In genomic region chr1:231605389-231606100, GRCh38 we compare ENCODE assay signal across 19 cellular contexts. TPM values are rescaled to one million over a fixed set of nuclear protein-coding genes. Genes with fewer than 3 reads are reported as not detected.
DNase-seq lines count a peak whose midpoint lies in the region; ATAC-seq and TF ChIP-seq lines count a peak whose summit lies in the region.
"Had no signal": no experiment of that assay in that cellular context is flagged by ENCODE, and none has a peak within 500 bp of the region (broad histone marks: within the 10 kb centered on the region; RNA-seq: fewer than 3 reads in every experiment).

No MANE protein-coding gene starts in this region.

- intact Hi-C loops in left ventricle myocardium superior (cut with micrococcal nuclease): no loop called here
- intact Hi-C loops in cardiac septum (cut with DNase I): no loop called here
- intact Hi-C loops in thyroid gland (cut with DNase I): no loop called here
- intact Hi-C loops in uterus (cut with DNase I; ENCODE audit: low total_unique reads): no loop called here

- H3K9me3 Mint-ChIP-seq in immature natural killer cell: no peaks in the 10 kb centered on the region
- H3K9me3 Mint-ChIP-seq in activated naive CD8-positive, alpha-beta T cell treated with anti-CD3 and anti-CD28 coated beads, Interleukin-2, amount 50 U/mL, for 24 hours: no peaks in the 10 kb centered on the region
- H3K9me3 Mint-ChIP-seq: CD4-positive, alpha-beta memory T cell had no signal

- H3K36me3 ChIP-seq in thyroid gland (no peaks in the 10 kb centered on the region), uterus (no peaks in the 10 kb centered on the region)
- H3K36me3 ChIP-seq: MG63 had no signal

- H3K27me3 ChIP-seq in thyroid gland: no peaks in the 10 kb centered on the region
- no peaks in the 10 kb centered on the region for H3K27me3 ChIP-seq in uterus
- H3K27me3 ChIP-seq: MG63 had no signal

- H3K4me3 Mint-ChIP-seq in immature natural killer cell: peak overlapping the region; percentile 21 to 72 (median 54)
- H3K4me3 Mint-ChIP-seq in activated naive CD8-positive, alpha-beta T cell treated with anti-CD3 and anti-CD28 coated beads, Interleukin-2, amount 50 U/mL, for 24 hours: no peak overlapping the region

- TF ChIP-seq POLR2A in thyroid gland (IDR thresholded peaks at IDR 0.05) (no peak), uterus (IDR thresholded peaks at IDR 0.05) (no peak)

- H3K4me3 ChIP-seq in thyroid gland (replicated peaks in 1 of 3): no peak overlapping the region
- no peak overlapping the region for H3K4me3 ChIP-seq in uterus
- H3K4me3 ChIP-seq: MG63, PC-9, SK-N-MC had no signal

- peak; percentile 31 for ATAC-seq in left ventricle myocardium superior
- no peak for ATAC-seq in activated naive CD8-positive, alpha-beta T cell treated with anti-CD3 and anti-CD28 coated beads, Interleukin-2, amount 50 U/mL, for 24 hours

- peaks cover 0 to 3% (median 3%) of the 10 kb centered on the region in 3 donors for H3K36me3 Mint-ChIP-seq in immature natural killer cell
- H3K36me3 Mint-ChIP-seq in activated naive CD8-positive, alpha-beta T cell treated with anti-CD3 and anti-CD28 coated beads, Interleukin-2, amount 50 U/mL, for 24 hours (ENCODE audit: low read depth): no peaks in the 10 kb centered on the region
- H3K36me3 Mint-ChIP-seq: CD4-positive, alpha-beta memory T cell had no signal

- no peak for DNase-seq in left ventricle myocardium superior
- DNase-seq in cardiac septum (ENCODE audit: low spot score): no peak
- DNase-seq in RPMI8226: peak; percentile 18
- peak; percentile 55 to 62 (median 58) for DNase-seq in immature natural killer cell
- DNase-seq in thyroid gland: no peak
- no peak for DNase-seq in uterus
- no peak for DNase-seq in activated naive CD8-positive, alpha-beta T cell treated with anti-CD3 and anti-CD28 coated beads, Interleukin-2, amount 50 U/mL, for 24 hours
- DNase-seq: AML-193; CD4-positive, alpha-beta memory T cell; GOT3; KBM-7; MG63; NCI-H1105 treated with DMSO at 0.1 percent for 48 hours; NCI-H1930; NCI-H2171; NCI-H510A treated with DMSO at 0.1 percent for 48 hours; PC-9 had no signal

- peaks cover 31 to 40% of the 10 kb centered on the region in 2 donors for H3K4me1 Mint-ChIP-seq in immature natural killer cell
- H3K4me1 Mint-ChIP-seq in activated naive CD8-positive, alpha-beta T cell treated with anti-CD3 and anti-CD28 coated beads, Interleukin-2, amount 50 U/mL, for 24 hours: peaks cover 7% of the 10 kb centered on the region

- H3K27ac ChIP-seq in thyroid gland (no peak overlapping the region), uterus (no peak overlapping the region)
- H3K27ac ChIP-seq: HL-60, PC-9, SK-N-MC had no signal

- no peak for TF ChIP-seq CTCF in thyroid gland (IDR thresholded peaks at IDR 0.05)
- TF ChIP-seq CTCF in uterus (IDR thresholded peaks at IDR 0.05): no peak

- WGBS in thyroid gland, 2 donors: 70 to 71% methylated on average over 7 of the region's 7 CpGs

- H3K27me3 Mint-ChIP-seq in immature natural killer cell (ENCODE audit: low read depth in 3 of 3): peaks cover 3 to 10% (median 9%) of the 10 kb centered on the region in 3 donors
- no peaks in the 10 kb centered on the region for H3K27me3 Mint-ChIP-seq in activated naive CD8-positive, alpha-beta T cell treated with anti-CD3 and anti-CD28 coated beads, Interleukin-2, amount 50 U/mL, for 24 hours

- H3K4me1 ChIP-seq in thyroid gland (no peaks in the 10 kb centered on the region), uterus (no peaks in the 10 kb centered on the region)

- H3K9me3 ChIP-seq in thyroid gland (no peaks in the 10 kb centered on the region), uterus (no peaks in the 10 kb centered on the region)
- H3K9me3 ChIP-seq: MG63 had no signal

- peak overlapping the region; percentile 8 to 84 (median 76) for H3K27ac Mint-ChIP-seq in immature natural killer cell
- no peak overlapping the region for H3K27ac Mint-ChIP-seq in activated naive CD8-positive, alpha-beta T cell treated with anti-CD3 and anti-CD28 coated beads, Interleukin-2, amount 50 U/mL, for 24 hours

RNA-seq across cellular contexts. Expression of gene DISC1, which starts 21.0 kb away (rescaled TPM):
- 4.3 TPM for total RNA-seq in left ventricle myocardium superior
- total RNA-seq in cardiac septum: 5.5 TPM
- polyA plus RNA-seq in immature natural killer cell: 1 to 10 TPM in 2 of 3 donors, not detected in 1; 1.1 to 1.3 TPM
- total RNA-seq in thyroid gland: 10 to 100 TPM in 1 of 4 donors, 1 to 10 TPM in 3; 6.9 to 17.7 (median 9.8) TPM
- total RNA-seq in uterus: 10 to 100 TPM in 3 of 4 donors, 1 to 10 TPM in 1; 7.1 to 33.4 (median 14.9) TPM

Comparison
In these comparisons a context has a peak if more than half of its experiments do, and no peak if none do; other contexts are left out.
1. DNase-seq: peak in RPMI8226 (single experiment) and immature natural killer cell (3 of 3); none in left ventricle myocardium superior (single experiment), cardiac septum (single experiment), thyroid gland (0 of 2), uterus (0 of 2) and activated naive CD8-positive, alpha-beta T cell treated with anti-CD3 and anti-CD28 coated beads, Interleukin-2, amount 50 U/mL, for 24 hours (single experiment).